Comparison of ENCODE assay signal across 8 cellular contexts in genomic region chr1:25986773-25987172, GRCh38. TPM values are rescaled to one million over a fixed set of nuclear protein-coding genes. Genes with fewer than 3 reads are reported as not detected.
"Had no signal": no experiment of that assay in that cellular context is flagged by ENCODE, and none has a peak within 500 bp of the region (broad histone marks: within the 10 kb centered on the region; RNA-seq: fewer than 3 reads in every experiment).

No MANE protein-coding gene starts in this region.

RNA-seq across cellular contexts. Expression of gene EXTL1, which starts 34.8 kb away (rescaled TPM):
- total RNA-seq: left lobe of liver had no signal
- polyA plus RNA-seq: immature natural killer cell, liver had no signal

RNA-seq across cellular contexts. Expression of gene SLC30A2, which starts 59.1 kb away (rescaled TPM):
- total RNA-seq: lower lobe of right lung, lung microvascular endothelial cell, mononuclear cell had no signal
- polyA plus RNA-seq: immature natural killer cell, keratinocyte, mammary epithelial cell had no signal
